ENCODE assay signal across 21 cellular contexts in genomic region chr5:76867027-76867426, GRCh38. TPM values are rescaled to one million over a fixed set of nuclear protein-coding genes. Genes with fewer than 3 reads are reported as not detected.
"Had no signal": no experiment of that assay in that cellular context is flagged by ENCODE, and none has a peak within 500 bp of the region (broad histone marks: within the 10 kb centered on the region; RNA-seq: fewer than 3 reads in every experiment).

No MANE protein-coding gene starts in this region.

- H3K9me3 Mint-ChIP-seq: activated naive CD8-positive, alpha-beta T cell treated with anti-CD3 and anti-CD28 coated beads, Interleukin-2, amount 10 ng/mL, durations not matched to agents 7 days and 5 days; memory B cell; natural killer cell treated with Interleukin-12 subunit alpha and Interleukin-12 subunit beta and Interleukin-15 and Interleukin-18, amount 100 ng/mL, for 72 hours had no signal

- H3K27ac Mint-ChIP-seq: activated naive CD8-positive, alpha-beta T cell treated with anti-CD3 and anti-CD28 coated beads, Interleukin-2, amount 10 ng/mL, durations not matched to agents 7 days and 5 days; memory B cell; natural killer cell treated with Interleukin-12 subunit alpha and Interleukin-12 subunit beta and Interleukin-15 and Interleukin-18, amount 100 ng/mL, for 72 hours had no signal

- H3K27me3 Mint-ChIP-seq: activated naive CD8-positive, alpha-beta T cell treated with anti-CD3 and anti-CD28 coated beads, Interleukin-2, amount 10 ng/mL, durations not matched to agents 7 days and 5 days had no signal

- H3K4me3 ChIP-seq: ascending aorta, cardiac muscle cell, transverse colon had no signal

- H3K36me3 ChIP-seq: ascending aorta, cardiac muscle cell, transverse colon had no signal

- H3K4me1 Mint-ChIP-seq: memory B cell had no signal

- H3K4me3 Mint-ChIP-seq: activated naive CD8-positive, alpha-beta T cell treated with anti-CD3 and anti-CD28 coated beads, Interleukin-2, amount 10 ng/mL, durations not matched to agents 7 days and 5 days; memory B cell; natural killer cell treated with Interleukin-12 subunit alpha and Interleukin-12 subunit beta and Interleukin-15 and Interleukin-18, amount 100 ng/mL, for 72 hours had no signal

- H3K4me1 ChIP-seq: ascending aorta had no signal

- H3K27ac ChIP-seq: ascending aorta had no signal

- FAIRE-seq: endometrium had no signal

- DNase-seq: activated naive CD4-positive, alpha-beta T cell; activated naive CD8-positive, alpha-beta T cell treated with anti-CD3 and anti-CD28 coated beads, Interleukin-2, amount 10 ng/mL, durations not matched to agents 7 days and 5 days; activated T-cell treated with anti-CD3 and anti-CD28 coated beads for 4 hours; foreskin fibroblast; glutamatergic neuron; left ventricle myocardium superior; nucleus accumbens; posterior cingulate gyrus; stimulated activated CD4-positive, alpha-beta T cell treated with anti-CD3 and anti-CD28 coated beads, Interleukin-15, amount 100 ng/mL, for 24 hours; stimulated activated CD4-positive, alpha-beta T cell treated with anti-CD3 and anti-CD28 coated beads, Interleukin-4, amount 100 ng/mL, for 4 hours; stimulated activated CD8-positive, alpha-beta memory T cell treated with anti-CD3 and anti-CD28 coated beads, Interleukin-4, amount 100 ng/mL, for 48 hours; stimulated activated naive CD8-positive, alpha-beta T cell treated with anti-CD3 and anti-CD28 coated beads, Interleukin-15, Interleukin-2, amounts not matched to agents 100 U/mL and 50 U/mL, for 24 hours; T-helper 9 cell; transverse colon had no signal

- H3K36me3 Mint-ChIP-seq: activated naive CD8-positive, alpha-beta T cell treated with anti-CD3 and anti-CD28 coated beads, Interleukin-2, amount 10 ng/mL, durations not matched to agents 7 days and 5 days; memory B cell; natural killer cell treated with Interleukin-12 subunit alpha and Interleukin-12 subunit beta and Interleukin-15 and Interleukin-18, amount 100 ng/mL, for 72 hours had no signal

- H3K27me3 ChIP-seq: ascending aorta, cardiac muscle cell, transverse colon had no signal

- ATAC-seq: natural killer cell treated with Interleukin-12 subunit alpha and Interleukin-12 subunit beta and Interleukin-15 and Interleukin-18, amount 100 ng/mL, for 72 hours had no signal

- H3K9me3 ChIP-seq: ascending aorta, transverse colon had no signal

RNA-seq across cellular contexts. Expression of gene S100Z, which starts 17.2 kb away (rescaled TPM):
- total RNA-seq: ascending aorta; kidney epithelial cell; natural killer cell treated with Interleukin-12 subunit alpha and Interleukin-12 subunit beta and Interleukin-15 and Interleukin-18, amount 100 ng/mL, for 72 hours; skeletal muscle tissue had no signal

RNA-seq across cellular contexts. Expression of gene F2RL1, which starts 48.2 kb away (rescaled TPM):
- total RNA-seq: cardiac muscle cell; natural killer cell treated with Interleukin-12 subunit alpha and Interleukin-12 subunit beta and Interleukin-15 and Interleukin-18, amount 100 ng/mL, for 72 hours had no signal
